ENCODE assay signal across 1 cellular context in genomic region chr2:20596973-20597867, GRCh38.
TF ChIP-seq lines count a peak whose summit lies in the region.

No MANE protein-coding gene starts in this region.

TF ChIP-seq in HepG2, 621 proteins besides CTCF, POLR2A, EP300 and RAD21 (continued from another document and continues in another):
- TF ChIP-seq, protein P1, sequence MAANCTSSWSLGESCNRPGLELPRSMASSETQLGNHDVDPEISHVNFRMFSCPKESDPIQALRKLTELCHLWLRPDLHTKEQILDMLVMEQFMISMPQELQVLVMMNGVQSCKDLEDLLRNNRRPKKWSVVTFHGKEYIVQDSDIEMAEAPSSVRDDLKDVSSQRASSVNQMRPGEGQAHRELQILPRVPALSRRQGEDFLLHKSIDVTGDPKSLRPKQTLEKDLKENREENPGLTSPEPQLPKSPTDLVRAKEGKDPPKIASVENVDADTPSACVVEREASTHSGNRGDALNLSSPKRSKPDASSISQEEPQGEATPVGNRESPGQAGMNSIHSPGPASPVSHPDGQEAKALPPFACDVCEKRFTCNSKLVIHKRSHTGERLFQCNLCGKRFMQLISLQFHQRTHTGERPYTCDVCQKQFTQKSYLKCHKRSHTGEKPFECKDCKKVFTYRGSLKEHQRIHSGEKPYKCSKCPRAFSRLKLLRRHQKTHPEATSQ (CRISPR knock-in tag; IDR thresholded peaks at IDR 0.05; ENCODE audit: borderline replicate concordance): peak; percentile 93; the same call in 1 of the 2 replicates
- TF ChIP-seq ZZZ3 (CRISPR knock-in tag; IDR thresholded peaks at IDR 0.05; ENCODE audit: borderline replicate concordance): peak; percentile 93
- TF ChIP-seq MTERF4 (CRISPR knock-in tag; IDR thresholded peaks at IDR 0.05): no peak
- peak; percentile 94 for TF ChIP-seq FOSL2 (CRISPR knock-in tag; IDR thresholded peaks at IDR 0.05)
- peak; percentile 95 for TF ChIP-seq TOPORS (CRISPR knock-in tag; IDR thresholded peaks at IDR 0.05)
- TF ChIP-seq ZKSCAN8 (CRISPR knock-in tag; IDR thresholded peaks at IDR 0.05; ENCODE audit: borderline replicate concordance): peak; percentile 94; the same call in 1 of the 2 replicates
- TF ChIP-seq PHF5A (CRISPR knock-in tag; IDR thresholded peaks at IDR 0.05; ENCODE audit: low read depth, unreplicated experiment): peak; percentile 90
- no peak; the same call in 1 of the 2 replicates for TF ChIP-seq ZNF766 (CRISPR knock-in tag; IDR thresholded peaks at IDR 0.05; ENCODE audit: borderline replicate concordance)
- no peak for TF ChIP-seq REL (CRISPR knock-in tag; conservative IDR thresholded peaks at IDR 0.05)
- peak; percentile 83 for TF ChIP-seq TBL1XR1 (IDR thresholded peaks at IDR 0.05; ENCODE audit: borderline replicate concordance, low read length, partially characterized antibody)
- peak; percentile 94 for TF ChIP-seq ZNF124 (CRISPR knock-in tag; IDR thresholded peaks at IDR 0.05)
- peak; percentile 65; the same call in 1 of the 2 replicates for TF ChIP-seq MZF1 (CRISPR knock-in tag; IDR thresholded peaks at IDR 0.05; ENCODE audit: borderline replicate concordance)
- TF ChIP-seq MED1 (CRISPR knock-in tag; IDR thresholded peaks at IDR 0.05): peak; percentile 100
- peak; percentile 99 for TF ChIP-seq ELF3 (CRISPR knock-in tag; IDR thresholded peaks at IDR 0.05)
- peak; percentile 85; the same call in 1 of the 2 replicates for TF ChIP-seq ZNF136 (CRISPR knock-in tag; IDR thresholded peaks at IDR 0.05; ENCODE audit: low read depth)
- no peak; the same call in 1 of the 2 replicates for TF ChIP-seq ZNF383 (CRISPR knock-in tag; IDR thresholded peaks at IDR 0.05; ENCODE audit: borderline replicate concordance)
- TF ChIP-seq, protein P2, sequence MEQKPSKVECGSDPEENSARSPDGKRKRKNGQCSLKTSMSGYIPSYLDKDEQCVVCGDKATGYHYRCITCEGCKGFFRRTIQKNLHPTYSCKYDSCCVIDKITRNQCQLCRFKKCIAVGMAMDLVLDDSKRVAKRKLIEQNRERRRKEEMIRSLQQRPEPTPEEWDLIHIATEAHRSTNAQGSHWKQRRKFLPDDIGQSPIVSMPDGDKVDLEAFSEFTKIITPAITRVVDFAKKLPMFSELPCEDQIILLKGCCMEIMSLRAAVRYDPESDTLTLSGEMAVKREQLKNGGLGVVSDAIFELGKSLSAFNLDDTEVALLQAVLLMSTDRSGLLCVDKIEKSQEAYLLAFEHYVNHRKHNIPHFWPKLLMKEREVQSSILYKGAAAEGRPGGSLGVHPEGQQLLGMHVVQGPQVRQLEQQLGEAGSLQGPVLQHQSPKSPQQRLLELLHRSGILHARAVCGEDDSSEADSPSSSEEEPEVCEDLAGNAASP (CRISPR knock-in tag; IDR thresholded peaks at IDR 0.05; ENCODE audit: borderline replicate concordance): peak; percentile 96
- TF ChIP-seq, protein P3, sequence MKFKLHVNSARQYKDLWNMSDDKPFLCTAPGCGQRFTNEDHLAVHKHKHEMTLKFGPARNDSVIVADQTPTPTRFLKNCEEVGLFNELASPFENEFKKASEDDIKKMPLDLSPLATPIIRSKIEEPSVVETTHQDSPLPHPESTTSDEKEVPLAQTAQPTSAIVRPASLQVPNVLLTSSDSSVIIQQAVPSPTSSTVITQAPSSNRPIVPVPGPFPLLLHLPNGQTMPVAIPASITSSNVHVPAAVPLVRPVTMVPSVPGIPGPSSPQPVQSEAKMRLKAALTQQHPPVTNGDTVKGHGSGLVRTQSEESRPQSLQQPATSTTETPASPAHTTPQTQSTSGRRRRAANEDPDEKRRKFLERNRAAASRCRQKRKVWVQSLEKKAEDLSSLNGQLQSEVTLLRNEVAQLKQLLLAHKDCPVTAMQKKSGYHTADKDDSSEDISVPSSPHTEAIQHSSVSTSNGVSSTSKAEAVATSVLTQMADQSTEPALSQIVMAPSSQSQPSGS (CRISPR knock-in tag; IDR thresholded peaks at IDR 0.05): peak; percentile 94
- TF ChIP-seq GLI4 (CRISPR knock-in tag; IDR thresholded peaks at IDR 0.05; ENCODE audit: borderline replicate concordance): 0 out of 2 replicates have a peak, but pooled peaks have one; percentile 82
- TF ChIP-seq, protein P4, sequence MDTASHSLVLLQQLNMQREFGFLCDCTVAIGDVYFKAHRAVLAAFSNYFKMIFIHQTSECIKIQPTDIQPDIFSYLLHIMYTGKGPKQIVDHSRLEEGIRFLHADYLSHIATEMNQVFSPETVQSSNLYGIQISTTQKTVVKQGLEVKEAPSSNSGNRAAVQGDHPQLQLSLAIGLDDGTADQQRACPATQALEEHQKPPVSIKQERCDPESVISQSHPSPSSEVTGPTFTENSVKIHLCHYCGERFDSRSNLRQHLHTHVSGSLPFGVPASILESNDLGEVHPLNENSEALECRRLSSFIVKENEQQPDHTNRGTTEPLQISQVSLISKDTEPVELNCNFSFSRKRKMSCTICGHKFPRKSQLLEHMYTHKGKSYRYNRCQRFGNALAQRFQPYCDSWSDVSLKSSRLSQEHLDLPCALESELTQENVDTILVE (CRISPR knock-in tag; IDR thresholded peaks at IDR 0.05): peak; percentile 89; the same call in 1 of the 2 replicates
- no peak for TF ChIP-seq SP2 (CRISPR knock-in tag; IDR thresholded peaks at IDR 0.05)
- no peak for TF ChIP-seq EHMT2 (IDR thresholded peaks at IDR 0.05; ENCODE audit: borderline replicate concordance, low read depth, low read length)
- peak; percentile 93 for TF ChIP-seq CCDC6 (CRISPR knock-in tag; IDR thresholded peaks at IDR 0.05)
- no peak for TF ChIP-seq ZNF484 (CRISPR knock-in tag; IDR thresholded peaks at IDR 0.05; ENCODE audit: borderline replicate concordance, low read depth)
- TF ChIP-seq KLF6 (CRISPR knock-in tag; IDR thresholded peaks at IDR 0.05): no peak; the same call in 1 of the 2 replicates
- TF ChIP-seq SOX6 (IDR thresholded peaks at IDR 0.05): no peak
- TF ChIP-seq SOX6 (CRISPR knock-in tag; IDR thresholded peaks at IDR 0.05): peak; percentile 93
- TF ChIP-seq MYPOP (CRISPR knock-in tag; IDR thresholded peaks at IDR 0.05): peak; percentile 95
- TF ChIP-seq, protein P5, sequence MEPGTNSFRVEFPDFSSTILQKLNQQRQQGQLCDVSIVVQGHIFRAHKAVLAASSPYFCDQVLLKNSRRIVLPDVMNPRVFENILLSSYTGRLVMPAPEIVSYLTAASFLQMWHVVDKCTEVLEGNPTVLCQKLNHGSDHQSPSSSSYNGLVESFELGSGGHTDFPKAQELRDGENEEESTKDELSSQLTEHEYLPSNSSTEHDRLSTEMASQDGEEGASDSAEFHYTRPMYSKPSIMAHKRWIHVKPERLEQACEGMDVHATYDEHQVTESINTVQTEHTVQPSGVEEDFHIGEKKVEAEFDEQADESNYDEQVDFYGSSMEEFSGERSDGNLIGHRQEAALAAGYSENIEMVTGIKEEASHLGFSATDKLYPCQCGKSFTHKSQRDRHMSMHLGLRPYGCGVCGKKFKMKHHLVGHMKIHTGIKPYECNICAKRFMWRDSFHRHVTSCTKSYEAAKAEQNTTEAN (CRISPR knock-in tag; conservative IDR thresholded peaks at IDR 0.05): peak; percentile 71
- TF ChIP-seq, protein P6, sequence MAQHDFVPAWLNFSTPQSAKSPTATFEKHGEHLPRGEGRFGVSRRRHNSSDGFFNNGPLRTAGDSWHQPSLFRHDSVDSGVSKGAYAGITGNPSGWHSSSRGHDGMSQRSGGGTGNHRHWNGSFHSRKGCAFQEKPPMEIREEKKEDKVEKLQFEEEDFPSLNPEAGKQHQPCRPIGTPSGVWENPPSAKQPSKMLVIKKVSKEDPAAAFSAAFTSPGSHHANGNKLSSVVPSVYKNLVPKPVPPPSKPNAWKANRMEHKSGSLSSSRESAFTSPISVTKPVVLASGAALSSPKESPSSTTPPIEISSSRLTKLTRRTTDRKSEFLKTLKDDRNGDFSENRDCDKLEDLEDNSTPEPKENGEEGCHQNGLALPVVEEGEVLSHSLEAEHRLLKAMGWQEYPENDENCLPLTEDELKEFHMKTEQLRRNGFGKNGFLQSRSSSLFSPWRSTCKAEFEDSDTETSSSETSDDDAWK (CRISPR knock-in tag; IDR thresholded peaks at IDR 0.05): no peak
- TF ChIP-seq CREB1 (IDR thresholded peaks at IDR 0.05): peak; percentile 49; the same call in 1 of the 2 replicates
- no peak for TF ChIP-seq CREB1 (CRISPR knock-in tag; IDR thresholded peaks at IDR 0.05)
- peak; percentile 84; the same call in 1 of the 2 replicates for TF ChIP-seq ZNF816 (CRISPR knock-in tag; IDR thresholded peaks at IDR 0.05; ENCODE audit: borderline replicate concordance)
- no peak for TF ChIP-seq ZNF597 (CRISPR knock-in tag; IDR thresholded peaks at IDR 0.05)
- peak; percentile 77 for TF ChIP-seq ARNT2 (CRISPR knock-in tag; IDR thresholded peaks at IDR 0.05; ENCODE audit: low read depth)
- TF ChIP-seq JUN (CRISPR knock-in tag; IDR thresholded peaks at IDR 0.05): peak; percentile 94
- peak; percentile 35; the same call in 1 of the 2 replicates for TF ChIP-seq HCFC1 (IDR thresholded peaks at IDR 0.05; ENCODE audit: low read depth, low read length)
- no peak; the same call in 1 of the 2 replicates for TF ChIP-seq ZNF160 (CRISPR knock-in tag; IDR thresholded peaks at IDR 0.05)
- TF ChIP-seq YEATS4 (CRISPR knock-in tag; IDR thresholded peaks at IDR 0.05; ENCODE audit: borderline replicate concordance): peak; percentile 75; the same call in 1 of the 2 replicates
- TF ChIP-seq RFXANK (CRISPR knock-in tag; IDR thresholded peaks at IDR 0.05): 0 out of 2 replicates have a peak, but pooled peaks have one; percentile 83
- TF ChIP-seq ZNF883 (CRISPR knock-in tag; IDR thresholded peaks at IDR 0.05; ENCODE audit: not compliant biosample characterization): no peak
- peak; percentile 94 for TF ChIP-seq ZSCAN21 (CRISPR knock-in tag; IDR thresholded peaks at IDR 0.05; ENCODE audit: borderline replicate concordance)
- peak; percentile 89 for TF ChIP-seq RNF2 (conservative IDR thresholded peaks at IDR 0.05; ENCODE audit: low read depth)
- TF ChIP-seq ZNF225 (CRISPR knock-in tag; IDR thresholded peaks at IDR 0.05): no peak
- TF ChIP-seq JDP2 (CRISPR knock-in tag; IDR thresholded peaks at IDR 0.05; ENCODE audit: borderline replicate concordance): no peak
- TF ChIP-seq, protein P7, sequence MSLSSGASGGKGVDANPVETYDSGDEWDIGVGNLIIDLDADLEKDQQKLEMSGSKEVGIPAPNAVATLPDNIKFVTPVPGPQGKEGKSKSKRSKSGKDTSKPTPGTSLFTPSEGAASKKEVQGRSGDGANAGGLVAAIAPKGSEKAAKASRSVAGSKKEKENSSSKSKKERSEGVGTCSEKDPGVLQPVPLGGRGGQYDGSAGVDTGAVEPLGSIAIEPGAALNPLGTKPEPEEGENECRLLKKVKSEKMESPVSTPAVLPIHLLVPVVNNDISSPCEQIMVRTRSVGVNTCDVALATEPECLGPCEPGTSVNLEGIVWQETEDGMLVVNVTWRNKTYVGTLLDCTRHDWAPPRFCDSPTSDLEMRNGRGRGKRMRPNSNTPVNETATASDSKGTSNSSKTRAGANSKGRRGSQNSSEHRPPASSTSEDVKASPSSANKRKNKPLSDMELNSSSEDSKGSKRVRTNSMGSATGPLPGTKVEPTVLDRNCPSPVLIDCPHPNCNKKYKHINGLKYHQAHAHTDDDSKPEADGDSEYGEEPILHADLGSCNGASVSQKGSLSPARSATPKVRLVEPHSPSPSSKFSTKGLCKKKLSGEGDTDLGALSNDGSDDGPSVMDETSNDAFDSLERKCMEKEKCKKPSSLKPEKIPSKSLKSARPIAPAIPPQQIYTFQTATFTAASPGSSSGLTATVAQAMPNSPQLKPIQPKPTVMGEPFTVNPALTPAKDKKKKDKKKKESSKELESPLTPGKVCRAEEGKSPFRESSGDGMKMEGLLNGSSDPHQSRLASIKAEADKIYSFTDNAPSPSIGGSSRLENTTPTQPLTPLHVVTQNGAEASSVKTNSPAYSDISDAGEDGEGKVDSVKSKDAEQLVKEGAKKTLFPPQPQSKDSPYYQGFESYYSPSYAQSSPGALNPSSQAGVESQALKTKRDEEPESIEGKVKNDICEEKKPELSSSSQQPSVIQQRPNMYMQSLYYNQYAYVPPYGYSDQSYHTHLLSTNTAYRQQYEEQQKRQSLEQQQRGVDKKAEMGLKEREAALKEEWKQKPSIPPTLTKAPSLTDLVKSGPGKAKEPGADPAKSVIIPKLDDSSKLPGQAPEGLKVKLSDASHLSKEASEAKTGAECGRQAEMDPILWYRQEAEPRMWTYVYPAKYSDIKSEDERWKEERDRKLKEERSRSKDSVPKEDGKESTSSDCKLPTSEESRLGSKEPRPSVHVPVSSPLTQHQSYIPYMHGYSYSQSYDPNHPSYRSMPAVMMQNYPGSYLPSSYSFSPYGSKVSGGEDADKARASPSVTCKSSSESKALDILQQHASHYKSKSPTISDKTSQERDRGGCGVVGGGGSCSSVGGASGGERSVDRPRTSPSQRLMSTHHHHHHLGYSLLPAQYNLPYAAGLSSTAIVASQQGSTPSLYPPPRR (CRISPR knock-in tag; IDR thresholded peaks at IDR 0.05; ENCODE audit: borderline replicate concordance): peak; percentile 94
- TF ChIP-seq ZFP37 (CRISPR knock-in tag; IDR thresholded peaks at IDR 0.05; ENCODE audit: borderline replicate concordance): no peak; the same call in 1 of the 2 replicates
- 0 out of 2 replicates have a peak, but pooled peaks have one; percentile 27 for TF ChIP-seq ZNF3 (CRISPR knock-in tag; IDR thresholded peaks at IDR 0.05)
- peak; percentile 55 for TF ChIP-seq U2AF1 (optimal IDR thresholded peaks at IDR 0.05; ENCODE audit: low read depth, low read length)
- TF ChIP-seq MEIS1 (CRISPR knock-in tag; IDR thresholded peaks at IDR 0.05; ENCODE audit: borderline replicate concordance): 0 out of 2 replicates have a peak, but pooled peaks have one; percentile 89
- peak; percentile 52; the same call in 1 of the 2 replicates for TF ChIP-seq SIX1 (CRISPR knock-in tag; IDR thresholded peaks at IDR 0.05; ENCODE audit: borderline replicate concordance)
- 0 out of 2 replicates have a peak, but pooled peaks have one; percentile 83 for TF ChIP-seq SP140L (CRISPR knock-in tag; IDR thresholded peaks at IDR 0.05; ENCODE audit: borderline replicate concordance)
